ENCODE assay signal across 8 cellular contexts in genomic region chr12:92973614-92974013, GRCh38. TPM values are rescaled to one million over a fixed set of nuclear protein-coding genes. Genes with fewer than 3 reads are reported as not detected.
A peak's percentile ranks its signal among the peaks of the same experiment; 100 is the strongest.
DNase-seq lines count a peak whose midpoint lies in the region; ATAC-seq and TF ChIP-seq lines count a peak whose summit lies in the region.

No MANE protein-coding gene starts in this region.

- ATAC-seq in GM21619 (IDR thresholded peaks at IDR 0.05; ENCODE audit: unreplicated experiment) (peak; percentile 41), HG03342 (IDR thresholded peaks at IDR 0.05; ENCODE audit: unreplicated experiment) (no peak)

- no peaks in the 10 kb centered on the region for H3K27me3 ChIP-seq in MG63
- H3K27me3 ChIP-seq in suprapubic skin = no peaks in the 10 kb centered on the region

- DNase-seq in EL = peak; percentile 64
- DNase-seq in MG63 = peak; percentile 28
- DNase-seq in fibroblast of the aortic adventitia (ENCODE audit: low read depth) = peak; percentile 93
- DNase-seq in NAMALWA (ENCODE audit: low spot score) = no peak
- no peak for DNase-seq in central memory CD4-positive, alpha-beta T cell
- DNase-seq in suprapubic skin (ENCODE audit: low spot score in 2 of 2) = no peak

- no peak overlapping the region for H3K27ac ChIP-seq in suprapubic skin

- H3K36me3 ChIP-seq in MG63 = no peaks in the 10 kb centered on the region
- no peaks in the 10 kb centered on the region for H3K36me3 ChIP-seq in suprapubic skin

- WGBS in suprapubic skin = 94% methylated on average over 1 of the region's 1 CpG

- peaks cover 10% of the 10 kb centered on the region for H3K9me3 ChIP-seq in MG63
- H3K9me3 ChIP-seq in suprapubic skin = no peaks in the 10 kb centered on the region

- TF ChIP-seq EP300 in suprapubic skin (IDR thresholded peaks at IDR 0.05) = no peak

- peaks cover 4% of the 10 kb centered on the region for H3K4me1 ChIP-seq in suprapubic skin

- no peak overlapping the region for H3K4me3 ChIP-seq in MG63
- H3K4me3 ChIP-seq in fibroblast of the aortic adventitia (ENCODE audit: low read depth, low read length) = no peak overlapping the region
- H3K4me3 ChIP-seq in suprapubic skin = no peak overlapping the region

- TF ChIP-seq POLR2A in suprapubic skin (IDR thresholded peaks at IDR 0.05) = no peak

- TF ChIP-seq CTCF in fibroblast of the aortic adventitia (IDR thresholded peaks at IDR 0.05; ENCODE audit: insufficient read depth, low read length) (no peak), suprapubic skin (IDR thresholded peaks at IDR 0.05) (no peak)

RNA-seq across cellular contexts. Expression of gene EEA1, which starts 44.5 kb away (rescaled TPM):
- 8.5 and 15.6 TPM in 2 replicates for total RNA-seq in MG63 (2014; rRNA removed; shearing (Covaris generic); ENCODE audit: low replicate concordance)
- total RNA-seq in fibroblast of the aortic adventitia (ENCODE audit: low replicate concordance) (30.9 and 42.3 TPM in 2 replicates), suprapubic skin (10 to 100 TPM; 17.9 to 55.0 (median 23.2) TPM)

Comparison
In these comparisons a context has a peak if more than half of its experiments do, and no peak if none do; other contexts are left out.
1. DNase-seq: peak in EL (single experiment), MG63 (single experiment) and fibroblast of the aortic adventitia (single experiment); none in NAMALWA (single experiment), central memory CD4-positive, alpha-beta T cell (single experiment) and suprapubic skin (0 of 2).